ENCODE assay signal across 17 cellular contexts in genomic region chr5:116509483-116510244, GRCh38.
DNase-seq lines count a peak whose midpoint lies in the region; ATAC-seq, FAIRE-seq and TF ChIP-seq lines count a peak whose summit lies in the region.
"Had no signal": no experiment of that assay in that cellular context is flagged by ENCODE, and none has a peak within 500 bp of the region (broad histone marks: within the 10 kb centered on the region; RNA-seq: fewer than 3 reads in every experiment).

No MANE protein-coding gene starts in this region.

- H3K4me1 ChIP-seq in right atrium auricular region (peaks cover 0 to 4% of the 10 kb centered on the region in 2 donors), astrocyte (ENCODE audit: insufficient read depth, low read length) (no peaks in the 10 kb centered on the region), right cardiac atrium (ENCODE audit: control insufficient read depth, insufficient read depth, low read length) (no peaks in the 10 kb centered on the region)

- peak; percentile 23 for ATAC-seq in Right ventricle myocardium inferior
- peak; percentile 54 to 79 for ATAC-seq in right cardiac atrium
- no peak for ATAC-seq in activated CD4-positive, alpha-beta T cell treated with anti-CD3 and anti-CD28 coated beads for 36 hours
- ATAC-seq: HCT116 had no signal

- CTCF ChIA-PET in activated CD4-positive, alpha-beta T cell treated with anti-CD3 and anti-CD28 coated beads for 36 hours (lab: Charles Lee) = no interaction called here

- WGBS in right cardiac atrium = 74% methylated on average over 6 of the region's 6 CpGs

- FAIRE-seq in astrocyte (lab: Jason Lieb, UNC) = peak; percentile 9

- DNase-seq in Right ventricle myocardium inferior (ENCODE audit: missing footprints) (no peak), right atrium auricular region (ENCODE audit: low spot score) (no peak), astrocyte (ENCODE audit: low read depth) (no peak), right cardiac atrium (no peak), type B pancreatic cell (ENCODE audit: extremely low spot score, unreplicated experiment) (no peak)
- DNase-seq in activated CD4-positive, alpha-beta T cell treated with anti-CD3 and anti-CD28 coated beads for 48 hours = no peak
- DNase-seq in activated CD4-positive, alpha-beta T cell treated with anti-CD3 and anti-CD28 coated beads for 36 hours = no peak
- no peak for DNase-seq in activated CD4-positive, alpha-beta T cell treated with anti-CD3 and anti-CD28 coated beads, Interleukin-2, amount 50 U/mL, for 48 hours
- DNase-seq: CD4-positive, CD25-positive, alpha-beta regulatory T cell; NCI-H1105 treated with DMSO at 0.1 percent for 48 hours; NCI-H1694 treated with DMSO at 0.1 percent for 48 hours; NCI-H2107; NCI-H2227 treated with DMSO at 0.1 percent for 48 hours; SHP77 had no signal

- H3K9me3 ChIP-seq in right atrium auricular region (no peaks in the 10 kb centered on the region), astrocyte (ENCODE audit: insufficient read depth, low read depth, low read length) (no peaks in the 10 kb centered on the region), right cardiac atrium (ENCODE audit: control insufficient read depth, low read length) (no peaks in the 10 kb centered on the region)

- H3K4me3 Mint-ChIP-seq in astrocyte (ENCODE audit: unreplicated experiment) (no peak overlapping the region), type B pancreatic cell (no peak overlapping the region)
- no peak overlapping the region for H3K4me3 Mint-ChIP-seq in activated CD4-positive, alpha-beta T cell treated with anti-CD3 and anti-CD28 coated beads for 36 hours
- H3K4me3 Mint-ChIP-seq: B cell; CD4-positive, CD25-positive, alpha-beta regulatory T cell had no signal

- H2AFZ ChIP-seq in astrocyte (ENCODE audit: low read depth, low read length) = no peak overlapping the region

- H3K27ac ChIP-seq in right atrium auricular region (no peak overlapping the region), astrocyte (ENCODE audit: low read depth, low read length) (no peak overlapping the region), right cardiac atrium (ENCODE audit: low read length) (no peak overlapping the region)
- H3K27ac ChIP-seq: 22Rv1 had no signal

- H3K9me3 Mint-ChIP-seq in astrocyte (ENCODE audit: unreplicated experiment) (no peaks in the 10 kb centered on the region), type B pancreatic cell (no peaks in the 10 kb centered on the region)
- H3K9me3 Mint-ChIP-seq in activated CD4-positive, alpha-beta T cell treated with anti-CD3 and anti-CD28 coated beads for 36 hours (ENCODE audit: low read depth) = no peaks in the 10 kb centered on the region

- intact Hi-C loops in Right ventricle myocardium inferior (cut with DNase I) (no loop called here), right cardiac atrium (cut with DNase I) (no loop called here)
- intact Hi-C loops in activated CD4-positive, alpha-beta T cell treated with anti-CD3 and anti-CD28 coated beads for 36 hours (cut with DNase I, micrococcal nuclease) = no loop called here

- no peak for TF ChIP-seq CTCF in right atrium auricular region (IDR thresholded peaks at IDR 0.05)
- TF ChIP-seq CTCF in astrocyte (IDR thresholded peaks at IDR 0.05; ENCODE audit: insufficient read depth, low read depth, low read length) = no peak
- no peak for TF ChIP-seq CTCF in type B pancreatic cell (conservative IDR thresholded peaks at IDR 0.05)

- POLR2A ChIA-PET in activated CD4-positive, alpha-beta T cell treated with anti-CD3 and anti-CD28 coated beads for 36 hours (lab: Charles Lee) = no interaction called here

- H3K4me3 ChIP-seq in right atrium auricular region (no peak overlapping the region), astrocyte (ENCODE audit: insufficient read depth, low read depth, low read length) (no peak overlapping the region), right cardiac atrium (ENCODE audit: low read length) (no peak overlapping the region)

- peaks cover 2% of the 10 kb centered on the region for H3K27me3 Mint-ChIP-seq in astrocyte (ENCODE audit: low read depth, unreplicated experiment)
- no peaks in the 10 kb centered on the region for H3K27me3 Mint-ChIP-seq in type B pancreatic cell
- no peaks in the 10 kb centered on the region for H3K27me3 Mint-ChIP-seq in activated CD4-positive, alpha-beta T cell treated with anti-CD3 and anti-CD28 coated beads for 36 hours
- H3K27me3 Mint-ChIP-seq: B cell; CD4-positive, CD25-positive, alpha-beta regulatory T cell had no signal

- H3K36me3 Mint-ChIP-seq in astrocyte (ENCODE audit: low read depth, unreplicated experiment) (no peaks in the 10 kb centered on the region), type B pancreatic cell (peaks cover 8% of the 10 kb centered on the region)
- H3K36me3 Mint-ChIP-seq in activated CD4-positive, alpha-beta T cell treated with anti-CD3 and anti-CD28 coated beads for 36 hours (ENCODE audit: low read depth) = no peaks in the 10 kb centered on the region

- H3K36me3 ChIP-seq in right atrium auricular region (no peaks in the 10 kb centered on the region), astrocyte (ENCODE audit: insufficient read depth, low read length) (no peaks in the 10 kb centered on the region)

- H3K4me1 Mint-ChIP-seq in astrocyte (ENCODE audit: low read depth, unreplicated experiment) = peaks cover 19% of the 10 kb centered on the region
- H3K4me1 Mint-ChIP-seq in type B pancreatic cell (ENCODE audit: unreplicated experiment) = peaks cover 43% of the 10 kb centered on the region
- no peaks in the 10 kb centered on the region for H3K4me1 Mint-ChIP-seq in activated CD4-positive, alpha-beta T cell treated with anti-CD3 and anti-CD28 coated beads for 36 hours
- H3K4me1 Mint-ChIP-seq: B cell; CD4-positive, CD25-positive, alpha-beta regulatory T cell had no signal

- no peaks in the 10 kb centered on the region for H3K79me2 ChIP-seq in astrocyte (ENCODE audit: insufficient read depth, low read length)

- no peaks in the 10 kb centered on the region for H3K27me3 ChIP-seq in right atrium auricular region
- H3K27me3 ChIP-seq in astrocyte (ENCODE audit: insufficient read depth, low read length) = peaks cover 14% of the 10 kb centered on the region
- H3K27me3 ChIP-seq in right cardiac atrium (ENCODE audit: control insufficient read depth, insufficient read depth) = no peaks in the 10 kb centered on the region

- H3K4me2 ChIP-seq in astrocyte (ENCODE audit: low read length) = no peak overlapping the region

- no peak overlapping the region for H3K9ac ChIP-seq in astrocyte (ENCODE audit: low read length)

- H3K27ac Mint-ChIP-seq in astrocyte (ENCODE audit: unreplicated experiment) = no peak overlapping the region
- peak overlapping the region; percentile 19 for H3K27ac Mint-ChIP-seq in type B pancreatic cell
- no peak overlapping the region for H3K27ac Mint-ChIP-seq in activated CD4-positive, alpha-beta T cell treated with anti-CD3 and anti-CD28 coated beads for 36 hours
- H3K27ac Mint-ChIP-seq: B cell; CD4-positive, CD25-positive, alpha-beta regulatory T cell had no signal

- H4K20me1 ChIP-seq in astrocyte (ENCODE audit: insufficient read depth, low read length) = no peaks in the 10 kb centered on the region
